ENCODE assay signal across 8 cellular contexts in the genomic region with DNA sequence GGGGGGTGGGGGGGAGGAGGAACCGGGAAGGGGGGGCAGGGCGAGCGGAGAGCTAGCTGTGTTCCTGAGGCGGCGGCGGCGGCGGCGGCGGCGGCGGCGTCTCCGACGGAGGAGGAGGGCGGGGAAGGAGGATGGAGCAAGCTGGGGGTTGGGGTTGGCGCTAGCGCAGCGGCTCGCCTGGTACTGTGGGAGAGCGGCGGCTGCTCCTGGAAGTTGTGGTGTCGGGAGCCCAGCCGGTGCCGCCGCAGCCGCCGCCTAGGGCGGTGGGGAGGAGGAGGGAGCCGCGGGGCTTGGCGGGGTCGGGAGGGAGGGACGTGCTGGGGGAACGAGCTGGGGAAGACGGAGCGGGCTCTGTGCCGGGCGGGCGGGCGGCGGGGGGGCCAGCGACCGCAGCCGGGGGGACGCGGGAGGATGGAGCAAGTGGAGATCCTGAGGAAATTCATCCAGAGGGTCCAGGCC.
DNase-seq lines count a peak whose midpoint lies in the region; ATAC-seq lines count a peak whose summit lies in the region.

Gene PTPN12, plus strand, starts transcription at position 160 of the 459 bp plus-strand sequence. Its CDS starts 252 bp downstream, at position 412.

- H3K4me1 ChIP-seq in BLaER1 treated with 17β-estradiol and CSF1 and Interleukin-3, amounts not matched to agents 10 nM and 100 nM: peaks cover 23 to 37% (median 33%) of the 10 kb centered on the region in 10 experiments
- H3K4me1 ChIP-seq in neuron (ENCODE audit: insufficient read depth, low read length): peaks cover 13% of the 10 kb centered on the region

- H3K36me3 ChIP-seq in BLaER1 treated with 17β-estradiol and CSF1 and Interleukin-3, amounts not matched to agents 10 nM and 100 nM: peaks cover 0 to 11% (median 5%) of the 10 kb centered on the region in 11 experiments; a peak in 9 of 22 replicates
- no peaks in the 10 kb centered on the region for H3K36me3 ChIP-seq in neuron (ENCODE audit: insufficient read depth, low read length)

- H3K27me3 ChIP-seq in BLaER1 treated with 17β-estradiol and CSF1 and Interleukin-3, amounts not matched to agents 10 nM and 100 nM: no peaks in the 10 kb centered on the region
- no peaks in the 10 kb centered on the region for H3K27me3 ChIP-seq in neuron (ENCODE audit: insufficient read depth, low read length)

- H3K27ac ChIP-seq in BLaER1 treated with 17β-estradiol and CSF1 and Interleukin-3, amounts not matched to agents 10 nM and 100 nM: peak within 1 kb of the TSS; percentile 83 to 99 (median 96)

- DNase-seq in T1000 (lab: John Stamatoyannopoulos, UW): peak; percentile 85
- DNase-seq in fibroblast of the conjunctiva (ENCODE audit: low read depth): peak; percentile 57
- no peak for DNase-seq in pons (ENCODE audit: low spot score)
- DNase-seq in stimulated activated CD4-positive, alpha-beta T cell treated with anti-CD3 and anti-CD28 coated beads, Interleukin-12 subunit alpha, Interleukin-12 subunit beta, amount 100 ng/mL, for 4 hours: no peak

- H2AFZ ChIP-seq in neuron (ENCODE audit: low read depth, low read length): peak within 1 kb of the TSS; percentile 55

- H3K4me2 ChIP-seq in BLaER1 treated with 17β-estradiol and CSF1 and Interleukin-3, amounts not matched to agents 10 nM and 100 nM: peak within 1 kb of the TSS; percentile 87 to 98 (median 94)

- peak within 1 kb of the TSS; percentile 91 to 100 (median 94) for H3K4me3 ChIP-seq in BLaER1 treated with 17β-estradiol and CSF1 and Interleukin-3, amounts not matched to agents 10 nM and 100 nM
- H3K4me3 ChIP-seq in neuron (ENCODE audit: low read length): peak within 1 kb of the TSS; percentile 93

- H3K9ac ChIP-seq in BLaER1 treated with 17β-estradiol and CSF1 and Interleukin-3, amounts not matched to agents 10 nM and 100 nM: peak within 1 kb of the TSS; percentile 91 to 99 (median 97)

- H4K20me1 ChIP-seq in BLaER1 treated with 17β-estradiol and CSF1 and Interleukin-3, amounts not matched to agents 10 nM and 100 nM: peaks cover 26 to 36% (median 32%) of the 10 kb centered on the region in 11 experiments

- H3K9me3 ChIP-seq in BLaER1 treated with 17β-estradiol and CSF1 and Interleukin-3, amounts not matched to agents 10 nM and 100 nM (replicated peaks in 1 of 11): peaks cover 0 to 16% (median 10%) of the 10 kb centered on the region in 11 experiments; a peak in 10 of 22 replicates
- H3K9me3 ChIP-seq in neuron (ENCODE audit: low read length): peaks cover 3% of the 10 kb centered on the region

- ATAC-seq in GM19023 (IDR thresholded peaks at IDR 0.05; ENCODE audit: unreplicated experiment): peak; percentile 36
- ATAC-seq in HG03565 (IDR thresholded peaks at IDR 0.05; ENCODE audit: unreplicated experiment): peak; percentile 6

Comparison
In these comparisons a context has a peak if more than half of its experiments do, and no peak if none do; other contexts are left out.
1. DNase-seq: peak in T1000 (single experiment) and fibroblast of the conjunctiva (single experiment); none in pons (single experiment) and stimulated activated CD4-positive, alpha-beta T cell treated with anti-CD3 and anti-CD28 coated beads, Interleukin-12 subunit alpha, Interleukin-12 subunit beta, amount 100 ng/mL, for 4 hours (single experiment).